ENCODE assay signal across 8 cellular contexts in genomic region chr7:30285531-30286284, GRCh38. TPM values are rescaled to one million over a fixed set of nuclear protein-coding genes. Genes with fewer than 3 reads are reported as not detected.
A peak's percentile ranks its signal among the peaks of the same experiment; 100 is the strongest.
DNase-seq lines count a peak whose midpoint lies in the region; ATAC-seq, FAIRE-seq and TF ChIP-seq lines count a peak whose summit lies in the region.

No MANE protein-coding gene starts in this region.

- no peak for TF ChIP-seq CTCF in bronchial epithelial cell (IDR thresholded peaks at IDR 0.05; ENCODE audit: insufficient read depth, low read length, severe bottlenecking)

- H3K27me3 ChIP-seq in bronchial epithelial cell (ENCODE audit: control insufficient read depth, insufficient read depth, low read length) = no peaks in the 10 kb centered on the region

- no peaks in the 10 kb centered on the region for H3K36me3 ChIP-seq in bronchial epithelial cell (ENCODE audit: control insufficient read depth, insufficient read depth, low read length)

- peak overlapping the region; percentile 72 for H3K4me3 ChIP-seq in bronchial epithelial cell (ENCODE audit: low read depth, low read length)

- peak; percentile 5 for ATAC-seq in GM21526 (IDR thresholded peaks at IDR 0.05; ENCODE audit: low FRiP score, unreplicated experiment)

- DNase-seq in DMS153 treated with DMSO at 0.1 percent for 48 hours (lab: John Stamatoyannopoulos, UW; ENCODE audit: unreplicated experiment) (peak; percentile 63), KG1 (lab: John Stamatoyannopoulos, UW) (peak; percentile 55), UCSD-AML1 (lab: John Stamatoyannopoulos, UW; ENCODE audit: unreplicated experiment) (peak; percentile 23), bronchial epithelial cell (ENCODE audit: low read depth) (peak; percentile 44), left kidney (ENCODE audit: low read depth, low spot score) (peak; percentile 63), GOT3 (lab: John Stamatoyannopoulos, UW) (no peak)
- peak; percentile 42 to 52 for DNase-seq in stimulated activated CD4-positive, alpha-beta T cell treated with anti-CD3 and anti-CD28 coated beads, Interleukin-2, amount 100 ng/mL, for 48 hours

- FAIRE-seq in bronchial epithelial cell (lab: Jason Lieb, UNC) = no peak

RNA-seq across cellular contexts. Expression of gene ZNRF2, which starts 1.3 kb away (rescaled TPM):
- total RNA-seq in bronchial epithelial cell = 18.4 and 23.4 TPM in 2 replicates
